ENCODE assay signal across 20 cellular contexts in the genomic region with DNA sequence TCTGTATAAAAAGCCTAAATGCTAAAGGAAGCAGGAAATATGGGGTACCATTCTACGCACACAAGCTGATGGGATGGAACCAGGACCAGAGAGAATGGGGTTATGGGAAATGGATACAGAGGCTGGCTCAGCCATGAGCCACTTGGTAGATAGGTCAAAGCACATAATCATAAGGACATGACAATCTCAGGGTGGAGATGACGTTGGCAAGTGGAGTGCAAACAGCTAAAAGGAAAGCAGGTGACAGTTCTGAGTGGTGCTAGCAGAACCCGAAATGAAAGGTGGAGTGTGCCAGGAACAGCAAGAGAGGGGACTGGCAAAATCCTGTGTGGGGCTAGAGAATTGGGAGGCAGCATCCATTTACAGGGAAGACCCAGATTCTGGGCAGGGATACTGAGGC. TPM values are rescaled to one million over a fixed set of nuclear protein-coding genes. Genes with fewer than 3 reads are reported as not detected.
DNase-seq lines count a peak whose midpoint lies in the region; ATAC-seq and TF ChIP-seq lines count a peak whose summit lies in the region.
"Had no signal": no experiment of that assay in that cellular context is flagged by ENCODE, and none has a peak within 500 bp of the region (broad histone marks: within the 10 kb centered on the region; RNA-seq: fewer than 3 reads in every experiment).

No MANE protein-coding gene starts in this region.

- peak overlapping the region; percentile 50 to 82 for H3K27ac ChIP-seq in right atrium auricular region
- H3K27ac ChIP-seq: 22Rv1 had no signal

- peaks cover 0 to 45% of the 10 kb centered on the region in 2 donors for H3K4me1 ChIP-seq in right atrium auricular region

- DNase-seq in NCI-H510A treated with DMSO at 0.1 percent for 48 hours (lab: John Stamatoyannopoulos, UW) (peak; percentile 40), NCI-H510A (lab: John Stamatoyannopoulos, UW) (no peak), right atrium auricular region (ENCODE audit: low spot score) (no peak), mesenteric fat pad (ENCODE audit: low spot score) (no peak)
- DNase-seq in activated naive CD8-positive, alpha-beta T cell treated with anti-CD3 and anti-CD28 coated beads, Interleukin-2, amount 50 U/mL, for 24 hours, result no peak
- no peak for DNase-seq in activated effector memory CD4-positive, alpha-beta T cell treated with Interleukin-2 at 50 U/mL for 16 hours
- DNase-seq: activated CD4-positive, alpha-beta T cell treated with anti-CD3 and anti-CD28 coated beads, Interleukin-2, amount 50 U/mL, for 4 hours; activated CD8-positive, alpha-beta memory T cell treated with anti-CD3 and anti-CD28 coated beads, Interleukin-2, amount 50 U/mL, for 4 hours; GF-D8; HFFc6; NCI-H2081 treated with DMSO at 0.1 percent for 48 hours; stimulated activated CD4-positive, alpha-beta T cell treated with anti-CD3 and anti-CD28 coated beads, Interleukin-1b, Interleukin-23, amount 100 ng/mL, for 48 hours; T-helper 9 cell had no signal

- no peaks in the 10 kb centered on the region for H3K36me3 ChIP-seq in right atrium auricular region

- H3K9me3 ChIP-seq in right atrium auricular region, result no peaks in the 10 kb centered on the region

- H3K36me3 Mint-ChIP-seq in activated naive CD8-positive, alpha-beta T cell treated with anti-CD3 and anti-CD28 coated beads, Interleukin-2, amount 50 U/mL, for 24 hours (ENCODE audit: low read depth), result no peaks in the 10 kb centered on the region
- H3K36me3 Mint-ChIP-seq in stimulated activated memory B cell treated with anti-CD40 and anti-IgM and Interleukin-4, amounts not matched to agents 10 μg/mL and 1 μg/mL and 100 μg/mL, for 72 hours, result no peaks in the 10 kb centered on the region
- H3K36me3 Mint-ChIP-seq: brain, WTC11 had no signal

- H3K27ac Mint-ChIP-seq in activated naive CD8-positive, alpha-beta T cell treated with anti-CD3 and anti-CD28 coated beads, Interleukin-2, amount 50 U/mL, for 24 hours, result peak overlapping the region; percentile 9
- peak overlapping the region; percentile 88 for H3K27ac Mint-ChIP-seq in stimulated activated memory B cell treated with anti-CD40 and anti-IgM and Interleukin-4, amounts not matched to agents 10 μg/mL and 1 μg/mL and 100 μg/mL, for 72 hours
- H3K27ac Mint-ChIP-seq: activated T-helper 2 cell treated with anti-CD3 and anti-CD28 coated beads, Interferon-gamma antibody, Interleukin-2, Interleukin-4, amounts not matched to agents 10 μg/mL and 5 μg/mL and 100 μg/mL, durations not matched to agents 14 hours and 24 hours and 36 hours; HFFc6; WTC11 had no signal

- no peaks in the 10 kb centered on the region for H3K27me3 Mint-ChIP-seq in activated naive CD8-positive, alpha-beta T cell treated with anti-CD3 and anti-CD28 coated beads, Interleukin-2, amount 50 U/mL, for 24 hours
- no peaks in the 10 kb centered on the region for H3K27me3 Mint-ChIP-seq in stimulated activated memory B cell treated with anti-CD40 and anti-IgM and Interleukin-4, amounts not matched to agents 10 μg/mL and 1 μg/mL and 100 μg/mL, for 72 hours

- no peaks in the 10 kb centered on the region for H3K9me3 Mint-ChIP-seq in activated naive CD8-positive, alpha-beta T cell treated with anti-CD3 and anti-CD28 coated beads, Interleukin-2, amount 50 U/mL, for 24 hours
- no peaks in the 10 kb centered on the region for H3K9me3 Mint-ChIP-seq in stimulated activated memory B cell treated with anti-CD40 and anti-IgM and Interleukin-4, amounts not matched to agents 10 μg/mL and 1 μg/mL and 100 μg/mL, for 72 hours
- H3K9me3 Mint-ChIP-seq: activated T-helper 2 cell treated with anti-CD3 and anti-CD28 coated beads, Interferon-gamma antibody, Interleukin-2, Interleukin-4, amounts not matched to agents 10 μg/mL and 5 μg/mL and 100 μg/mL, durations not matched to agents 14 hours and 24 hours and 36 hours; brain; HFFc6; WTC11 had no signal

- no peaks in the 10 kb centered on the region for H3K27me3 ChIP-seq in right atrium auricular region

- ATAC-seq in activated naive CD8-positive, alpha-beta T cell treated with anti-CD3 and anti-CD28 coated beads, Interleukin-2, amount 50 U/mL, for 24 hours, result no peak
- no peak for ATAC-seq in stimulated activated memory B cell treated with anti-CD40 and anti-IgM and Interleukin-4, amounts not matched to agents 10 μg/mL and 1 μg/mL and 100 μg/mL, for 72 hours
- ATAC-seq in GM18907 (IDR thresholded peaks at IDR 0.05; ENCODE audit: unreplicated experiment), result no peak
- ATAC-seq: WTC11 had no signal

- TF ChIP-seq CTCF in right atrium auricular region (IDR thresholded peaks at IDR 0.05), result no peak

- H3K4me3 ChIP-seq in right atrium auricular region, result no peak overlapping the region
- H3K4me3 ChIP-seq: coronary artery had no signal

- H3K4me3 Mint-ChIP-seq in activated naive CD8-positive, alpha-beta T cell treated with anti-CD3 and anti-CD28 coated beads, Interleukin-2, amount 50 U/mL, for 24 hours, result no peak overlapping the region
- peak overlapping the region; percentile 22 for H3K4me3 Mint-ChIP-seq in stimulated activated memory B cell treated with anti-CD40 and anti-IgM and Interleukin-4, amounts not matched to agents 10 μg/mL and 1 μg/mL and 100 μg/mL, for 72 hours
- H3K4me3 Mint-ChIP-seq: brain, HFFc6, WTC11 had no signal

- peaks cover 71% of the 10 kb centered on the region for H3K4me1 Mint-ChIP-seq in activated naive CD8-positive, alpha-beta T cell treated with anti-CD3 and anti-CD28 coated beads, Interleukin-2, amount 50 U/mL, for 24 hours
- H3K4me1 Mint-ChIP-seq in stimulated activated memory B cell treated with anti-CD40 and anti-IgM and Interleukin-4, amounts not matched to agents 10 μg/mL and 1 μg/mL and 100 μg/mL, for 72 hours, result peaks cover 81% of the 10 kb centered on the region

RNA-seq across cellular contexts. Expression of gene CREB1, which starts 27.6 kb away (rescaled TPM):
- total RNA-seq in right atrium auricular region (10 to 100 TPM; 32.5 to 32.9 TPM), mesenteric fat pad (76.8 TPM)
